8 cellular contexts compared by ENCODE assay signal in the genomic region with DNA sequence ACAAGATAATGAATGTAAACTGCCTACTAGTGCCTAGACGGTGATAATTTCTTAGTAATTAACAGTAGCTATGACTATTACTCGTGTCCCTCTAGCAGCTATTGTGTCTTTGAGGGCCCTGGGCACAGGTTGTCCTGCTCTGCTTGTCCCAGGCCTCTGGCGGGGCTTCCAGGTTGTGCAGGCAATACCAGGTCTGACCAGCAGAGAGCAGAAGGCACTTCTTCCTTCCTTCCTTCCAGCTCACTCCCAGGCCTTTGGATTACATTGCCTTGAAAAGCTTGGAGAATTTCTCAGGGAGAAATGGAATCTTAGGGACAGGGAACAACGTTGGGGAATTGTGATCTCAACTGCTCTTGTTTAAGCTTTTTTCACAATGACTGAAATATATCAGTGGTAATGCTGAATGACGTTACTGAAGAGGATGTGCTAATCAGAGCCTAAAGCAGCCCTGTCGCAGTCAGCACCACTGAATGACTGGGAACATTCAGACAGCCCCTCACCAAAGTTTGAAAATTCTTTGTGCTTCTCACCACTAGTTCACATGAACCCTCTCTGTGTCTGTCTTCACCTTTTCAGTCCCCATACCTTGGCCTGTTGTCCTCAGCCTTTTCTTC. TPM values are rescaled to one million over a fixed set of nuclear protein-coding genes. Genes with fewer than 3 reads are reported as not detected.
DNase-seq lines count a peak whose midpoint lies in the region; ATAC-seq lines count a peak whose summit lies in the region.

No MANE protein-coding gene starts in this region.

- CTCF ChIA-PET in activated CD4-positive, alpha-beta T cell treated with anti-CD3 and anti-CD28 coated beads for 36 hours (lab: Charles Lee), result interaction anchor here (0.6 to 5.7 kb wide), 32 partner anchors 9 to 455 kb away, joined by 3 to 78 read pairs (median 5); a partner anchor contains a TSS

- no peaks in the 10 kb centered on the region for H3K4me1 Mint-ChIP-seq in activated CD4-positive, alpha-beta T cell treated with anti-CD3 and anti-CD28 coated beads for 36 hours

- no peaks in the 10 kb centered on the region for H3K27me3 Mint-ChIP-seq in activated CD4-positive, alpha-beta T cell treated with anti-CD3 and anti-CD28 coated beads for 36 hours

- intact Hi-C loops in activated CD4-positive, alpha-beta T cell treated with anti-CD3 and anti-CD28 coated beads for 36 hours (cut with DNase I, micrococcal nuclease), result loop anchor here (1.0 kb wide), 3 partner anchors 64 to 112 kb away; no protein-coding TSS in a partner anchor

- H3K4me3 ChIP-seq in stomach smooth muscle (ENCODE audit: low read length in 2 of 2), result no peak overlapping the region

- no peak overlapping the region for H3K4me3 Mint-ChIP-seq in activated CD4-positive, alpha-beta T cell treated with anti-CD3 and anti-CD28 coated beads for 36 hours

- H3K27me3 ChIP-seq in stomach smooth muscle (ENCODE audit: control insufficient read depth in 1 of 2, insufficient read depth in 2 of 2, low read length in 2 of 2), result no peaks in the 10 kb centered on the region

- peak; percentile 55 for ATAC-seq in HG02610 (IDR thresholded peaks at IDR 0.05; ENCODE audit: unreplicated experiment)
- ATAC-seq in activated CD4-positive, alpha-beta T cell treated with anti-CD3 and anti-CD28 coated beads for 36 hours, result peak; percentile 86

- H3K27ac Mint-ChIP-seq in activated CD4-positive, alpha-beta T cell treated with anti-CD3 and anti-CD28 coated beads for 36 hours, result no peak overlapping the region

- peak overlapping the region in 1 of 2 donors; percentile 21 for H3K9ac ChIP-seq in stomach smooth muscle (ENCODE audit: low read length in 2 of 2)

- H3K9me3 ChIP-seq in stomach smooth muscle (ENCODE audit: control insufficient read depth in 2 of 2, low read length in 2 of 2), result no peaks in the 10 kb centered on the region

- H3K36me3 ChIP-seq in stomach smooth muscle (ENCODE audit: control insufficient read depth in 2 of 2, insufficient read depth in 2 of 2, low read length in 2 of 2), result no peaks in the 10 kb centered on the region

- peak overlapping the region; percentile 94 for H3K27ac ChIP-seq in stomach smooth muscle (ENCODE audit: low read length)

- DNase-seq in NK-92 treated with Interleukin-12 subunit alpha and Interleukin-12 subunit beta, amount 100 ng/mL, for 24 hours (lab: John Stamatoyannopoulos, UW), result peak; percentile 9
- DNase-seq in NK-92 (lab: John Stamatoyannopoulos, UW; ENCODE audit: unreplicated experiment), result no peak
- peak; percentile 54 for DNase-seq in NCI-H1105 treated with DMSO at 0.1 percent for 48 hours (lab: John Stamatoyannopoulos, UW)
- DNase-seq in activated CD4-positive, alpha-beta T cell treated with anti-CD3 and anti-CD28 coated beads for 36 hours, result peak; percentile 77
- peak; percentile 82 for DNase-seq in ecto neural progenitor cell (ENCODE audit: low spot score)
- DNase-seq in medulla oblongata (ENCODE audit: extremely low spot score), result peak; percentile 58

- POLR2A ChIA-PET in activated CD4-positive, alpha-beta T cell treated with anti-CD3 and anti-CD28 coated beads for 36 hours (lab: Charles Lee), result no interaction called here

- H3K36me3 Mint-ChIP-seq in activated CD4-positive, alpha-beta T cell treated with anti-CD3 and anti-CD28 coated beads for 36 hours (ENCODE audit: low read depth), result no peaks in the 10 kb centered on the region

- no peaks in the 10 kb centered on the region for H3K9me3 Mint-ChIP-seq in activated CD4-positive, alpha-beta T cell treated with anti-CD3 and anti-CD28 coated beads for 36 hours (ENCODE audit: low read depth)

- H3K4me1 ChIP-seq in stomach smooth muscle (ENCODE audit: control insufficient read depth, insufficient read depth, low read length), result peaks cover 22% of the 10 kb centered on the region

RNA-seq across cellular contexts. Expression of a gene that starts 8.4 kb away (rescaled TPM):
- not detected for total RNA-seq in activated CD4-positive, alpha-beta T cell treated with anti-CD3 and anti-CD28 coated beads for 36 hours

RNA-seq across cellular contexts. Expression of a gene that starts 12.3 kb away (rescaled TPM):
- total RNA-seq in activated CD4-positive, alpha-beta T cell treated with anti-CD3 and anti-CD28 coated beads for 36 hours, result under 1 TPM; 0.21 to 0.25 TPM

RNA-seq across cellular contexts. Expression of a gene that starts 16.8 kb away (rescaled TPM):
- 10 to 100 TPM; 17.0 to 17.1 TPM for total RNA-seq in activated CD4-positive, alpha-beta T cell treated with anti-CD3 and anti-CD28 coated beads for 36 hours

RNA-seq across cellular contexts. Expression of a gene that starts 45.9 kb away (rescaled TPM):
- total RNA-seq in activated CD4-positive, alpha-beta T cell treated with anti-CD3 and anti-CD28 coated beads for 36 hours, result not detected

RNA-seq across cellular contexts. Expression of a gene that starts 52.2 kb away (rescaled TPM):
- not detected for total RNA-seq in activated CD4-positive, alpha-beta T cell treated with anti-CD3 and anti-CD28 coated beads for 36 hours
